27 cellular contexts compared by ENCODE assay signal in genomic region chr11:40247023-40247422, GRCh38.
"Had no signal": no experiment of that assay in that cellular context is flagged by ENCODE, and none has a peak within 500 bp of the region (broad histone marks: within the 10 kb centered on the region; RNA-seq: fewer than 3 reads in every experiment).

No MANE protein-coding gene starts in this region.

- H3K4me3 Mint-ChIP-seq: activated CD8-positive, alpha-beta T cell treated with anti-CD3 and anti-CD28 coated beads for 36 hours; activated naive CD4-positive, alpha-beta T cell treated with anti-CD3 and anti-CD28 coated beads, Interleukin-2, amount 10 ng/mL, durations not matched to agents 7 days and 5 days; activated naive CD8-positive, alpha-beta T cell treated with anti-CD3 and anti-CD28 coated beads, Interleukin-2, amount 10 ng/mL, durations not matched to agents 7 days and 5 days; activated T-cell treated with anti-CD3 and anti-CD28 coated beads, Interleukin-2, amount 50 U/mL, for 72 hours; T-cell had no signal

- H3K27me3 ChIP-seq: adrenal gland, MG63 had no signal

- H3K4me1 ChIP-seq: adrenal gland had no signal

- H3K27me3 Mint-ChIP-seq: activated CD8-positive, alpha-beta T cell treated with anti-CD3 and anti-CD28 coated beads for 36 hours; activated naive CD4-positive, alpha-beta T cell treated with anti-CD3 and anti-CD28 coated beads, Interleukin-2, amount 10 ng/mL, durations not matched to agents 7 days and 5 days; activated naive CD8-positive, alpha-beta T cell treated with anti-CD3 and anti-CD28 coated beads, Interleukin-2, amount 10 ng/mL, durations not matched to agents 7 days and 5 days; T-cell had no signal

- H3K27ac ChIP-seq: adrenal gland, SK-N-MC, VCaP had no signal

- H3K36me3 ChIP-seq: adrenal gland, MG63 had no signal

- H3K36me3 Mint-ChIP-seq: activated naive CD4-positive, alpha-beta T cell treated with anti-CD3 and anti-CD28 coated beads, Interleukin-2, amount 10 ng/mL, durations not matched to agents 7 days and 5 days; activated naive CD8-positive, alpha-beta T cell treated with anti-CD3 and anti-CD28 coated beads, Interleukin-2, amount 10 ng/mL, durations not matched to agents 7 days and 5 days; T-cell had no signal

- H3K4me3 ChIP-seq: adrenal gland, MG63, SK-N-MC had no signal

- ATAC-seq: activated CD4-positive, CD25-positive, alpha-beta regulatory T cell treated with anti-CD3 and anti-CD28 coated beads, Interleukin-2, amount 50 U/mL, for 24 hours; activated CD8-positive, alpha-beta T cell treated with anti-CD3 and anti-CD28 coated beads for 36 hours; activated T-cell treated with anti-CD3 and anti-CD28 coated beads, Interleukin-2, amount 50 U/mL, for 72 hours; Panc1; Right ventricle myocardium inferior; T-cell had no signal

- H3K9me3 ChIP-seq: MG63 had no signal

- DNase-seq: activated CD4-positive, alpha-beta T cell treated with anti-CD3 and anti-CD28 coated beads for 4 hours; activated CD8-positive, alpha-beta memory T cell treated with anti-CD3 and anti-CD28 coated beads, Interleukin-2, amount 50 U/mL, for 4 hours; activated CD8-positive, alpha-beta T cell treated with anti-CD3 and anti-CD28 coated beads for 36 hours; activated gamma-delta T cell treated with Interleukin-2 at 50 U/mL for 16 hours; activated naive CD4-positive, alpha-beta T cell treated with anti-CD3 and anti-CD28 coated beads, Interleukin-2, amount 10 ng/mL, durations not matched to agents 7 days and 5 days; activated naive CD8-positive, alpha-beta T cell treated with anti-CD3 and anti-CD28 coated beads, Interleukin-2, amount 10 ng/mL, durations not matched to agents 7 days and 5 days; activated T-cell treated with anti-CD3 and anti-CD28 coated beads, Interleukin-2, amount 50 U/mL, for 72 hours; adrenal gland; anterior cingulate cortex; cerebellar nuclear complex; MG63; NCI-H1105 treated with DMSO at 0.1 percent for 48 hours; NCI-H1436 treated with DMSO at 0.1 percent for 48 hours; NCI-H187; NCI-H2081; NCI-H446 treated with DMSO at 0.1 percent for 48 hours; NCI-H524 treated with DMSO at 0.1 percent for 48 hours; NCI-H82; OCI-M1; RPMI8226; T-cell had no signal

- H3K27ac Mint-ChIP-seq: activated CD8-positive, alpha-beta T cell treated with anti-CD3 and anti-CD28 coated beads for 36 hours; activated naive CD4-positive, alpha-beta T cell treated with anti-CD3 and anti-CD28 coated beads, Interleukin-2, amount 10 ng/mL, durations not matched to agents 7 days and 5 days; activated naive CD8-positive, alpha-beta T cell treated with anti-CD3 and anti-CD28 coated beads, Interleukin-2, amount 10 ng/mL, durations not matched to agents 7 days and 5 days; activated T-cell treated with anti-CD3 and anti-CD28 coated beads, Interleukin-2, amount 50 U/mL, for 72 hours; activated T-helper 2 cell treated with anti-CD3 and anti-CD28 coated beads, Interferon-gamma antibody, Interleukin-2, Interleukin-4, amounts not matched to agents 10 μg/mL and 5 μg/mL and 100 μg/mL, durations not matched to agents 14 hours and 24 hours and 36 hours; T-cell had no signal

- H3K4me1 Mint-ChIP-seq: activated naive CD4-positive, alpha-beta T cell treated with anti-CD3 and anti-CD28 coated beads, Interleukin-2, amount 10 ng/mL, durations not matched to agents 7 days and 5 days; activated naive CD8-positive, alpha-beta T cell treated with anti-CD3 and anti-CD28 coated beads, Interleukin-2, amount 10 ng/mL, durations not matched to agents 7 days and 5 days; T-cell had no signal
